ENCODE assay signal across 8 cellular contexts in genomic region chr7:520503-521161, GRCh38. TPM values are rescaled to one million over a fixed set of nuclear protein-coding genes. Genes with fewer than 3 reads are reported as not detected.
DNase-seq lines count a peak whose midpoint lies in the region; ATAC-seq and TF ChIP-seq lines count a peak whose summit lies in the region.

No MANE protein-coding gene starts in this region.

- DNase-seq in heart right ventricle (peak in 1 of 2 donors; percentile 23), cardiac septum (ENCODE audit: low spot score) (no peak), chondrocyte (ENCODE audit: low spot score) (no peak), vagina (ENCODE audit: extremely low spot score in 2 of 2) (no peak), activated gamma-delta T cell treated with Interleukin-2 at 50 U/mL for 16 hours (no peak), DMS79 (lab: John Stamatoyannopoulos, UW) (no peak)

- H3K4me1 ChIP-seq in heart right ventricle (peaks cover 19 to 61% (median 46%) of the 10 kb centered on the region in 9 donors), mesodermal cell (ENCODE audit: control insufficient read depth, insufficient read depth, low read length, poor library complexity, severe bottlenecking) (peaks cover 20% of the 10 kb centered on the region), vagina (peaks cover 52% of the 10 kb centered on the region)

- peak in 1 of 8 donors; percentile 4 for ATAC-seq in heart right ventricle
- ATAC-seq in HG02678 (IDR thresholded peaks at IDR 0.05; ENCODE audit: unreplicated experiment) = no peak

- no peaks in the 10 kb centered on the region for H3K27me3 Mint-ChIP-seq in chondrocyte (ENCODE audit: low read depth)

- no peaks in the 10 kb centered on the region for H3K9me3 ChIP-seq in heart right ventricle
- no peaks in the 10 kb centered on the region for H3K9me3 ChIP-seq in mesodermal cell (ENCODE audit: control insufficient read depth, low read length)
- no peaks in the 10 kb centered on the region for H3K9me3 ChIP-seq in vagina

- no peaks in the 10 kb centered on the region for H3K36me3 Mint-ChIP-seq in chondrocyte (ENCODE audit: low read depth)

- H3K4me3 ChIP-seq in heart right ventricle (peak overlapping the region in 9 of 10 donors; percentile 49 to 85 (median 61)), mesodermal cell (ENCODE audit: extremely low read depth, insufficient read depth, low read length, poor library complexity, severe bottlenecking) (peak overlapping the region; percentile 36), vagina (peak overlapping the region; percentile 57 to 63)

- H3K9me3 Mint-ChIP-seq in chondrocyte (ENCODE audit: low read depth) = peaks cover 3% of the 10 kb centered on the region

- WGBS in heart right ventricle, 2 donors = 20 to 23% methylated on average over 62 to 63 of the region's 63 CpGs
- 2% methylated on average over 46 to 54 of the region's 63 CpGs for WGBS in mesodermal cell (ENCODE audit: insufficient coverage in 2 of 2), 2 experiments

- peak overlapping the region; percentile 44 for H3K4me3 Mint-ChIP-seq in chondrocyte (ENCODE audit: unreplicated experiment)

- H3K27ac Mint-ChIP-seq in chondrocyte (ENCODE audit: unreplicated experiment) = no peak overlapping the region

- peak in 1 of 9 donors; percentile 32 for TF ChIP-seq CTCF in heart right ventricle (IDR thresholded peaks at IDR 0.05)
- peak; percentile 64 for TF ChIP-seq CTCF in chondrocyte (IDR thresholded peaks at IDR 0.05)
- TF ChIP-seq CTCF in vagina (IDR thresholded peaks at IDR 0.05) = no peak

- H3K4me1 Mint-ChIP-seq in chondrocyte (ENCODE audit: low read depth) = peaks cover 20% of the 10 kb centered on the region

- no peaks in the 10 kb centered on the region for H3K36me3 ChIP-seq in heart right ventricle
- no peaks in the 10 kb centered on the region for H3K36me3 ChIP-seq in mesodermal cell (ENCODE audit: control insufficient read depth, insufficient read depth, low read length)
- H3K36me3 ChIP-seq in vagina = no peaks in the 10 kb centered on the region

- TF ChIP-seq POLR2A in vagina (IDR thresholded peaks at IDR 0.05) = no peak

- peak overlapping the region; percentile 79 to 95 (median 90) for H3K27ac ChIP-seq in heart right ventricle
- no peak overlapping the region for H3K27ac ChIP-seq in mesodermal cell (ENCODE audit: low read depth, low read length, severe bottlenecking)
- H3K27ac ChIP-seq in vagina = peak overlapping the region; percentile 80

- peaks cover 0 to 89% (median 26%) of the 10 kb centered on the region in 7 donors for H3K27me3 ChIP-seq in heart right ventricle
- H3K27me3 ChIP-seq in vagina = peaks cover 7% of the 10 kb centered on the region

- intact Hi-C loops in heart right ventricle (cut with DNase I) = loop anchor here in 4 of 10 donors (5.0 to 10.0 kb wide), 4 partner anchors 114 to 212 kb away; no protein-coding TSS in a partner anchor
- intact Hi-C loops in cardiac septum (cut with DNase I) = loop anchor here (5.0 kb wide), 3 partner anchors 47 to 252 kb away; no protein-coding TSS in a partner anchor
- intact Hi-C loops in vagina (cut with DNase I) = no loop called here

RNA-seq across cellular contexts. Expression of gene PDGFA, which starts 1.0 kb away (rescaled TPM):
- total RNA-seq in heart right ventricle (10 to 100 TPM; 16.7 to 38.5 (median 27.9) TPM), cardiac septum (38.9 TPM), chondrocyte (38.1 to 72.5 TPM (median 70.6 TPM) in 3 replicates), vagina (31.2 TPM)
- 10 to 100 TPM; 14.3 to 18.3 TPM for polyA plus RNA-seq in heart right ventricle
- 37.0 TPM for polyA plus RNA-seq in mesodermal cell (2013, experiment 1 of 2)
- 32.3 TPM for polyA plus RNA-seq in mesodermal cell (2013, experiment 2 of 2)
